20 cellular contexts compared by ENCODE assay signal in the genomic region with DNA sequence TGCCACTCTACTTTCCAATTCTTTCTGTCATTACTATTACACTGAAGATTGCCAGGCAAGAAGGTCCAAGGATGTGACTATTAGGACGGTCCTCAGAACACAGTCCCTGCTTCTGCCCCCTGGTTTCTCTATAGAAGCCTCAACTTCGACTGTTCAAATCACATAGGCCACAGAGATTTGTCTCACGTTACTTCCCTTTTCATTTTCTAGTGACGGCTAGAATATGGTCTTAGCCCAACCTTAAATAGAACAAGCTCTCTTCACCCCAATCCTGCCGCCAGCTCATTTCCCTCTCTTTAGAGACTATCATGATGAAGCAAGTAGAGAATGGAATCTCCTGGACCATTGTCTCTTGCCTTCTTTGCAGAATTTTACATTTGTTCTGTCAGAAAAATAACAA.
DNase-seq lines count a peak whose midpoint lies in the region; ATAC-seq lines count a peak whose summit lies in the region.
"Had no signal": no experiment of that assay in that cellular context is flagged by ENCODE, and none has a peak within 500 bp of the region (broad histone marks: within the 10 kb centered on the region; RNA-seq: fewer than 3 reads in every experiment).

No MANE protein-coding gene starts in this region.

- peak; percentile 86 for ATAC-seq in GM18519 (IDR thresholded peaks at IDR 0.05; ENCODE audit: low FRiP score, unreplicated experiment)
- ATAC-seq in GM21381 (IDR thresholded peaks at IDR 0.05; ENCODE audit: unreplicated experiment), result no peak
- ATAC-seq: left lobe of liver, upper lobe of right lung had no signal

- 53 to 54% methylated on average over 5 of the region's 5 CpGs for WGBS in GM23248 (ENCODE audit: low coverage in 1 of 2, low lambda C conversion rate in 2 of 2, missing lambda C conversion rate in 2 of 2), 2 experiments

- no peak overlapping the region for H3K9ac ChIP-seq in GM23248
- no peak overlapping the region for H3K9ac ChIP-seq in rectal smooth muscle tissue (ENCODE audit: low read length)

- H3K4me3 ChIP-seq in GM23248 (no peak overlapping the region), rectal smooth muscle tissue (ENCODE audit: low read length) (no peak overlapping the region)
- H3K4me3 ChIP-seq: upper lobe of right lung had no signal

- H3K4me1 ChIP-seq in GM23248 (ENCODE audit: insufficient read depth) (peaks cover 51% of the 10 kb centered on the region), rectal smooth muscle tissue (ENCODE audit: control insufficient read depth, insufficient read depth, low read length) (peaks cover 23% of the 10 kb centered on the region)

- H2AFZ ChIP-seq in GM23248, result no peak overlapping the region

- DNase-seq in GM23248 (no peak), MV-4-11 (lab: John Stamatoyannopoulos, UW) (peak; percentile 37), activated T-cell treated with anti-CD3 and anti-CD28 coated beads for 4 hours (no peak)
- no peak for DNase-seq in stimulated activated naive CD4-positive, alpha-beta T cell (lab: John Stamatoyannopoulos, UW)
- DNase-seq in activated CD4-positive, alpha-beta T cell treated with anti-CD3 and anti-CD28 coated beads, Interleukin-2, amount 50 U/mL, for 48 hours, result no peak
- DNase-seq: activated CD4-positive, alpha-beta T cell treated with anti-CD3 and anti-CD28 coated beads, Interleukin-2, amount 10 ng/mL, durations not matched to agents 24 days and 14 days; activated naive CD8-positive, alpha-beta T cell treated with anti-CD3 and anti-CD28 coated beads for 36 hours; CD4-positive, alpha-beta memory T cell; effector memory CD4-positive, alpha-beta T cell; glutamatergic neuron; GOT3; midbrain; NCI-H1417 treated with DMSO at 0.1 percent for 48 hours; NCI-H524; stimulated activated CD4-positive, alpha-beta T cell treated with anti-CD3 and anti-CD28 coated beads, Interleukin-4, amount 100 ng/mL, for 1 hour; upper lobe of right lung had no signal

- H3K4me2 ChIP-seq in GM23248 (ENCODE audit: unreplicated experiment), result peak overlapping the region; percentile 67

- H3K79me2 ChIP-seq in GM23248 (ENCODE audit: insufficient read depth), result no peaks in the 10 kb centered on the region

- in situ Hi-C loops in GM23248 (cut with MboI), result no loop called here

- H3K27me3 ChIP-seq in GM23248 (replicated peaks; ENCODE audit: insufficient read depth) (no peaks in the 10 kb centered on the region), rectal smooth muscle tissue (ENCODE audit: control insufficient read depth, insufficient read depth, low read length) (no peaks in the 10 kb centered on the region)
- H3K27me3 ChIP-seq: upper lobe of right lung had no signal

- peaks cover 41% of the 10 kb centered on the region for H3F3A ChIP-seq in GM23248 (ENCODE audit: insufficient read depth)

- no peaks in the 10 kb centered on the region for H3K9me2 ChIP-seq in GM23248 (ENCODE audit: insufficient read depth)

- H3K9me3 ChIP-seq in GM23248 (ENCODE audit: low read depth), result no peaks in the 10 kb centered on the region
- H3K9me3 ChIP-seq: upper lobe of right lung had no signal

- H4K20me1 ChIP-seq in GM23248 (ENCODE audit: insufficient read depth), result no peaks in the 10 kb centered on the region

- H3K36me3 ChIP-seq in GM23248 (ENCODE audit: low read depth), result no peaks in the 10 kb centered on the region
- no peaks in the 10 kb centered on the region for H3K36me3 ChIP-seq in rectal smooth muscle tissue (ENCODE audit: control insufficient read depth, insufficient read depth, low read length)

- H3K27ac ChIP-seq in GM23248 (peak overlapping the region; percentile 92), rectal smooth muscle tissue (ENCODE audit: low read depth, low read length) (peak overlapping the region; percentile 80)
- H3K27ac ChIP-seq: upper lobe of right lung had no signal
